In genomic region chr4:143399113-143399949, GRCh38 we compare ENCODE assay signal across 9 cellular contexts.
A peak's percentile ranks its signal among the peaks of the same experiment; 100 is the strongest.
DNase-seq lines count a peak whose midpoint lies in the region; ATAC-seq, FAIRE-seq and TF ChIP-seq lines count a peak whose summit lies in the region.
"Had no signal": no experiment of that assay in that cellular context is flagged by ENCODE, and none has a peak within 500 bp of the region (broad histone marks: within the 10 kb centered on the region; RNA-seq: fewer than 3 reads in every experiment).

No MANE protein-coding gene starts in this region.

- peaks cover 0 to 2% (median 0%) of the 10 kb centered on the region in 7 donors for H3K9me3 Mint-ChIP-seq in CD14-positive monocyte
- H3K9me3 Mint-ChIP-seq in naive thymus-derived CD4-positive, alpha-beta T cell, result no peaks in the 10 kb centered on the region

- H3K27me3 ChIP-seq in naive thymus-derived CD4-positive, alpha-beta T cell (ENCODE audit: control insufficient read depth in 2 of 2, insufficient read depth in 2 of 2, low read length in 2 of 2), result no peaks in the 10 kb centered on the region

- FAIRE-seq in colon (lab: Jason Lieb, UNC), result peak; percentile 43

- peak; percentile 86 for TF ChIP-seq CTCF in CD14-positive monocyte (IDR thresholded peaks at IDR 0.05)

- no peak overlapping the region for H3K27ac Mint-ChIP-seq in CD14-positive monocyte
- H3K27ac Mint-ChIP-seq in naive thymus-derived CD4-positive, alpha-beta T cell, result no peak overlapping the region

- peaks cover 15% of the 10 kb centered on the region for H3K4me1 Mint-ChIP-seq in CD14-positive monocyte
- H3K4me1 Mint-ChIP-seq in naive thymus-derived CD4-positive, alpha-beta T cell, result peaks cover 5 to 14% (median 11%) of the 10 kb centered on the region in 7 donors

- POLR2A ChIA-PET in naive thymus-derived CD4-positive, alpha-beta T cell (lab: Charles Lee), result no interaction called here

- peaks cover 0 to 3% (median 0%) of the 10 kb centered on the region in 3 donors for H3K27me3 Mint-ChIP-seq in CD14-positive monocyte (ENCODE audit: low read depth in 3 of 3)
- peaks cover 11 to 30% (median 16%) of the 10 kb centered on the region in 5 donors for H3K27me3 Mint-ChIP-seq in naive thymus-derived CD4-positive, alpha-beta T cell

- H3K9me3 ChIP-seq in naive thymus-derived CD4-positive, alpha-beta T cell (ENCODE audit: control insufficient read depth in 2 of 3, low read length in 3 of 3), result no peaks in the 10 kb centered on the region

- ATAC-seq in GM18861 (IDR thresholded peaks at IDR 0.05; ENCODE audit: unreplicated experiment) (peak; percentile 33), HG03135 (IDR thresholded peaks at IDR 0.05; ENCODE audit: unreplicated experiment) (peak; percentile 45), Right ventricle myocardium inferior (no peak)
- ATAC-seq in naive thymus-derived CD4-positive, alpha-beta T cell, result peak; percentile 81

- peaks cover 0 to 5% of the 10 kb centered on the region in 2 donors for H3K4me1 ChIP-seq in naive thymus-derived CD4-positive, alpha-beta T cell (ENCODE audit: control insufficient read depth in 2 of 2, insufficient read depth in 2 of 2, low read length in 2 of 2)

- intact Hi-C loops in CD14-positive monocyte (cut with micrococcal nuclease), result loop anchor here in 1 of 2 donors (10.0 kb wide), 1 partner anchor 65 kb away; the partner anchor contains the start of gene GAB1
- intact Hi-C loops in naive thymus-derived CD4-positive, alpha-beta T cell (cut with micrococcal nuclease), result loop anchor here in 1 of 2 donors (1.0 kb wide), 1 partner anchor 114 kb away; the partner anchor contains the start of gene SMARCA5
- intact Hi-C loops in Right ventricle myocardium inferior (cut with DNase I), result loop anchor here (5.0 kb wide), 2 partner anchors 42 to 62 kb away; partner anchors contain the start of gene GAB1

- no peak overlapping the region for H3K4me3 Mint-ChIP-seq in CD14-positive monocyte
- H3K4me3 Mint-ChIP-seq in naive thymus-derived CD4-positive, alpha-beta T cell, result no peak overlapping the region

- CTCF ChIA-PET in naive thymus-derived CD4-positive, alpha-beta T cell (lab: Charles Lee), result no interaction called here

- no peak overlapping the region for H3K4me3 ChIP-seq in naive thymus-derived CD4-positive, alpha-beta T cell (ENCODE audit: low read length)
- H3K4me3 ChIP-seq: lung had no signal

- no peak for DNase-seq in CD14-positive monocyte (ENCODE audit: low spot score)
- DNase-seq in NOMO-1 treated with DMSO at 0.1 percent for 48 hours (lab: John Stamatoyannopoulos, UW; ENCODE audit: unreplicated experiment), result peak; percentile 26
- peak in 5 of 9 donors; percentile 10 to 26 (median 13) for DNase-seq in naive thymus-derived CD4-positive, alpha-beta T cell
- DNase-seq in AG08395 (ENCODE audit: low spot score), result no peak
- no peak for DNase-seq in Right ventricle myocardium inferior (ENCODE audit: missing footprints)

- H3K27ac ChIP-seq in naive thymus-derived CD4-positive, alpha-beta T cell (ENCODE audit: low read depth, low read length), result no peak overlapping the region

- peaks cover 0 to 4% of the 10 kb centered on the region in 2 donors for H3K36me3 Mint-ChIP-seq in CD14-positive monocyte
- H3K36me3 Mint-ChIP-seq in naive thymus-derived CD4-positive, alpha-beta T cell, result no peaks in the 10 kb centered on the region

- no peaks in the 10 kb centered on the region for H3K36me3 ChIP-seq in naive thymus-derived CD4-positive, alpha-beta T cell (ENCODE audit: control insufficient read depth in 2 of 3, insufficient read depth in 3 of 3, low read length in 3 of 3)

Comparison
In these comparisons a context has a peak if more than half of its experiments do, and no peak if none do; other contexts are left out.
1. DNase-seq: peak in NOMO-1 treated with DMSO at 0.1 percent for 48 hours (single experiment) and naive thymus-derived CD4-positive, alpha-beta T cell (5 of 9); none in CD14-positive monocyte (single experiment), AG08395 (single experiment) and Right ventricle myocardium inferior (single experiment).